17 cellular contexts compared by ENCODE assay signal in genomic region chr3:13833506-13834257, GRCh38. TPM values are rescaled to one million over a fixed set of nuclear protein-coding genes. Genes with fewer than 3 reads are reported as not detected.
DNase-seq lines count a peak whose midpoint lies in the region; ATAC-seq and TF ChIP-seq lines count a peak whose summit lies in the region.
"Had no signal": no experiment of that assay in that cellular context is flagged by ENCODE, and none has a peak within 500 bp of the region (broad histone marks: within the 10 kb centered on the region; RNA-seq: fewer than 3 reads in every experiment).

No MANE protein-coding gene starts in this region.

- no peak overlapping the region for H3K9ac ChIP-seq in neural progenitor cell

- POLR2A ChIA-PET in RWPE1 (lab: Yijun Ruan, JAX; ENCODE audit: low non-redundant PET) = no interaction called here

- H3K9me3 Mint-ChIP-seq in activated T-helper 17 cell treated with anti-CD3 and anti-CD28 coated beads, Interleukin-2, amount 50 U/mL, for 72 hours = no peaks in the 10 kb centered on the region
- peaks cover 2% of the 10 kb centered on the region for H3K9me3 Mint-ChIP-seq in neural progenitor cell
- H3K9me3 Mint-ChIP-seq in type B pancreatic cell = no peaks in the 10 kb centered on the region
- H3K9me3 Mint-ChIP-seq: CD8-positive, alpha-beta T cell had no signal

- no peaks in the 10 kb centered on the region for H3K36me3 ChIP-seq in neural progenitor cell
- H3K36me3 ChIP-seq: BE2C, HAP-1 had no signal

- H3K9me3 ChIP-seq in neural progenitor cell (ENCODE audit: low read depth) = no peaks in the 10 kb centered on the region
- H3K9me3 ChIP-seq: A549, BE2C, HAP-1 had no signal

- H3K36me3 Mint-ChIP-seq in activated T-helper 17 cell treated with anti-CD3 and anti-CD28 coated beads, Interleukin-2, amount 50 U/mL, for 72 hours (ENCODE audit: low read depth) = no peaks in the 10 kb centered on the region
- H3K36me3 Mint-ChIP-seq in neural progenitor cell (no peaks in the 10 kb centered on the region), type B pancreatic cell (no peaks in the 10 kb centered on the region)
- H3K36me3 Mint-ChIP-seq: CD8-positive, alpha-beta T cell had no signal

- no peak overlapping the region for H3K4me3 Mint-ChIP-seq in activated T-helper 17 cell treated with anti-CD3 and anti-CD28 coated beads, Interleukin-2, amount 50 U/mL, for 72 hours
- H3K4me3 Mint-ChIP-seq in neural progenitor cell (peak overlapping the region; percentile 49), type B pancreatic cell (no peak overlapping the region)
- H3K4me3 Mint-ChIP-seq: CD8-positive, alpha-beta T cell had no signal

- H3K27me3 Mint-ChIP-seq in activated T-helper 17 cell treated with anti-CD3 and anti-CD28 coated beads, Interleukin-2, amount 50 U/mL, for 72 hours = no peaks in the 10 kb centered on the region
- H3K27me3 Mint-ChIP-seq in neural progenitor cell (ENCODE audit: insufficient read depth, low read depth) (peaks cover 7% of the 10 kb centered on the region), type B pancreatic cell (peaks cover 19% of the 10 kb centered on the region)

- no peaks in the 10 kb centered on the region for H3F3A ChIP-seq in neural progenitor cell (ENCODE audit: low read depth)

- CTCF ChIA-PET in RWPE1 (lab: Yijun Ruan, JAX) = interaction anchor here (1.2 to 1.3 kb wide), 2 partner anchors 47 to 176 kb away, joined by 3 to 4 read pairs; no protein-coding TSS in a partner anchor

- no peaks in the 10 kb centered on the region for H4K20me1 ChIP-seq in neural progenitor cell (ENCODE audit: low read depth)

- no peaks in the 10 kb centered on the region for H3K4me1 ChIP-seq in neural progenitor cell
- H3K4me1 ChIP-seq: A549, BE2C, HAP-1 had no signal

- peaks cover 22% of the 10 kb centered on the region for H3K4me1 Mint-ChIP-seq in activated T-helper 17 cell treated with anti-CD3 and anti-CD28 coated beads, Interleukin-2, amount 50 U/mL, for 72 hours
- peaks cover 12% of the 10 kb centered on the region for H3K4me1 Mint-ChIP-seq in neural progenitor cell
- no peaks in the 10 kb centered on the region for H3K4me1 Mint-ChIP-seq in type B pancreatic cell (ENCODE audit: unreplicated experiment)

- no peak overlapping the region for H2AFZ ChIP-seq in neural progenitor cell (replicated peaks)

- no peak overlapping the region for H3K27ac Mint-ChIP-seq in activated T-helper 17 cell treated with anti-CD3 and anti-CD28 coated beads, Interleukin-2, amount 50 U/mL, for 72 hours
- no peak overlapping the region for H3K27ac Mint-ChIP-seq in neural progenitor cell
- peak overlapping the region; percentile 22 for H3K27ac Mint-ChIP-seq in type B pancreatic cell
- H3K27ac Mint-ChIP-seq: CD8-positive, alpha-beta T cell had no signal

- no peak overlapping the region for H3K4me3 ChIP-seq in neural progenitor cell
- H3K4me3 ChIP-seq: A549, HAP-1 had no signal

- H3K79me2 ChIP-seq in neural progenitor cell (ENCODE audit: low read depth) = no peaks in the 10 kb centered on the region

- no peak for DNase-seq in RWPE1 (ENCODE audit: low spot score)
- no peak for DNase-seq in neural progenitor cell (ENCODE audit: low spot score)
- no peak for DNase-seq in type B pancreatic cell (ENCODE audit: extremely low spot score, unreplicated experiment)
- no peak for DNase-seq in NCI-H2171 (lab: John Stamatoyannopoulos, UW)
- DNase-seq: BE2C; CD8-positive, alpha-beta T cell; COR-L47; DMS153; DMS79 treated with DMSO at 0.1 percent for 48 hours; EL; GOT3 had no signal

- peak; percentile 6 for ATAC-seq in activated T-helper 17 cell treated with anti-CD3 and anti-CD28 coated beads, Interleukin-2, amount 50 U/mL, for 72 hours (replicated peaks)
- ATAC-seq in HG03439 (IDR thresholded peaks at IDR 0.05; ENCODE audit: unreplicated experiment) = no peak
- ATAC-seq: A549; CD8-positive, alpha-beta T cell had no signal

- H3K27me3 ChIP-seq in neural progenitor cell = no peaks in the 10 kb centered on the region
- H3K27me3 ChIP-seq: BE2C had no signal

- TF ChIP-seq CTCF in RWPE1 (conservative IDR thresholded peaks at IDR 0.05; ENCODE audit: low read depth) = no peak
- no peak for TF ChIP-seq CTCF in neural progenitor cell (IDR thresholded peaks at IDR 0.05)
- TF ChIP-seq CTCF in type B pancreatic cell (conservative IDR thresholded peaks at IDR 0.05) = no peak

- no peak overlapping the region for H3K4me2 ChIP-seq in neural progenitor cell
- H3K4me2 ChIP-seq: A549 had no signal

- H3K27ac ChIP-seq in RWPE1 = peak overlapping the region; percentile 36
- no peak overlapping the region for H3K27ac ChIP-seq in neural progenitor cell
- H3K27ac ChIP-seq: A549, C4-2B, HL-60 had no signal

RNA-seq across cellular contexts. Expression of gene WNT7A, which starts 46.2 kb away (rescaled TPM):
- under 1 TPM; 0.11 to 0.29 TPM for total RNA-seq in activated T-helper 17 cell treated with anti-CD3 and anti-CD28 coated beads, Interleukin-2, amount 50 U/mL, for 72 hours
- total RNA-seq in neural progenitor cell (ENCODE audit: low replicate concordance) (not detected in 2 replicates), type B pancreatic cell (ENCODE audit: low replicate concordance) (3.4 and 15.1 TPM in 2 replicates)
